ENCODE assay signal across 40 cellular contexts in genomic region chr1:45713711-45714110, GRCh38.
"Had no signal": no experiment of that assay in that cellular context is flagged by ENCODE, and none has a peak within 500 bp of the region (broad histone marks: within the 10 kb centered on the region; RNA-seq: fewer than 3 reads in every experiment).

No MANE protein-coding gene starts in this region.

- H3K27me3 ChIP-seq: adrenal gland, ascending aorta, body of pancreas, brain microvascular endothelial cell, breast epithelium, cardiac muscle cell had no signal

- H3K4me3 ChIP-seq: adrenal gland, ascending aorta, body of pancreas, breast epithelium, cardiac muscle cell had no signal

- H3K27ac Mint-ChIP-seq: activated naive CD4-positive, alpha-beta T cell treated with anti-CD3 and anti-CD28 coated beads for 36 hours; activated naive CD4-positive, alpha-beta T cell treated with anti-CD3 and anti-CD28 coated beads, Interleukin-2, amount 10 ng/mL, durations not matched to agents 7 days and 5 days; activated naive CD4-positive, alpha-beta T cell treated with anti-CD3 and anti-CD28 coated beads, Interleukin-2, amount 50 U/mL, for 24 hours; activated naive CD8-positive, alpha-beta T cell; activated naive CD8-positive, alpha-beta T cell treated with anti-CD3 and anti-CD28 coated beads for 36 hours; activated naive CD8-positive, alpha-beta T cell treated with anti-CD3 and anti-CD28 coated beads, Interleukin-2, amount 10 ng/mL, durations not matched to agents 7 days and 5 days; activated naive CD8-positive, alpha-beta T cell treated with anti-CD3 and anti-CD28 coated beads, Interleukin-2, amount 50 U/mL, for 24 hours; activated T-cell treated with anti-CD3 and anti-CD28 coated beads, Interleukin-2, amount 50 U/mL, for 24 hours; activated T-cell treated with anti-CD3 and anti-CD28 coated beads, Interleukin-2, amount 50 U/mL, for 72 hours; activated T-helper 1 cell treated with anti-CD3 and anti-CD28 coated beads, Interleukin-12 subunit alpha, Interleukin-12 subunit beta, Interleukin-2, Interleukin-4 antibody, amounts not matched to agents 30 ng/mL and 10 ng/mL and 1 ng/mL, durations not matched to agents 14 hours and 24 hours and 36 hours; activated T-helper 17 cell treated with anti-CD3 and anti-CD28 coated beads, Interleukin-2, amount 50 U/mL, for 72 hours; activated T-helper 2 cell treated with anti-CD3 and anti-CD28 coated beads, Interferon-gamma antibody, Interleukin-2, Interleukin-4, amounts not matched to agents 10 μg/mL and 5 μg/mL and 100 μg/mL, durations not matched to agents 14 hours and 24 hours and 36 hours; brain had no signal

- H3K27ac ChIP-seq: adrenal gland, ascending aorta, body of pancreas, brain microvascular endothelial cell, breast epithelium, cardiac muscle cell had no signal

- DNase-seq: activated effector memory CD4-positive, alpha-beta T cell treated with anti-CD3 and anti-CD28 coated beads, Interleukin-2, amount 50 U/mL, for 16 hours; activated effector memory CD4-positive, alpha-beta T cell treated with Interleukin-2 at 50 U/mL for 16 hours; activated gamma-delta T cell; activated gamma-delta T cell treated with Interleukin-2 at 50 U/mL for 16 hours; activated naive CD4-positive, alpha-beta T cell; activated naive CD4-positive, alpha-beta T cell treated with anti-CD3 and anti-CD28 coated beads for 36 hours; activated naive CD4-positive, alpha-beta T cell treated with anti-CD3 and anti-CD28 coated beads, Interleukin-2, amount 10 ng/mL, durations not matched to agents 7 days and 5 days; activated naive CD4-positive, alpha-beta T cell treated with anti-CD3 and anti-CD28 coated beads, Interleukin-2, amount 50 U/mL, for 16 hours; activated naive CD4-positive, alpha-beta T cell treated with Interleukin-2 at 50 U/mL for 16 hours; activated naive CD8-positive, alpha-beta T cell treated with anti-CD3 and anti-CD28 coated beads for 36 hours; activated naive CD8-positive, alpha-beta T cell treated with anti-CD3 and anti-CD28 coated beads, Interleukin-2, amount 10 ng/mL, durations not matched to agents 7 days and 5 days; activated naive CD8-positive, alpha-beta T cell treated with anti-CD3 and anti-CD28 coated beads, Interleukin-2, amount 50 U/mL, for 24 hours; activated T-cell treated with anti-CD3 and anti-CD28 coated beads, Interleukin-2, amount 50 U/mL, for 1 hour; activated T-cell treated with anti-CD3 and anti-CD28 coated beads, Interleukin-2, amount 50 U/mL, for 24 hours; activated T-cell treated with anti-CD3 and anti-CD28 coated beads, Interleukin-2, amount 50 U/mL, for 4 hours; activated T-cell treated with anti-CD3 and anti-CD28 coated beads, Interleukin-2, amount 50 U/mL, for 48 hours; activated T-cell treated with anti-CD3 and anti-CD28 coated beads, Interleukin-2, amount 50 U/mL, for 72 hours; adrenal gland; amniotic stem cell; amygdala; anterior cingulate cortex; aorta; body of pancreas; brain microvascular endothelial cell; caudate nucleus; central memory CD4-positive, alpha-beta T cell; cerebellar nuclear complex had no signal

- H3K4me3 Mint-ChIP-seq: activated naive CD4-positive, alpha-beta T cell treated with anti-CD3 and anti-CD28 coated beads for 36 hours; activated naive CD4-positive, alpha-beta T cell treated with anti-CD3 and anti-CD28 coated beads, Interleukin-2, amount 10 ng/mL, durations not matched to agents 7 days and 5 days; activated naive CD4-positive, alpha-beta T cell treated with anti-CD3 and anti-CD28 coated beads, Interleukin-2, amount 50 U/mL, for 24 hours; activated naive CD8-positive, alpha-beta T cell; activated naive CD8-positive, alpha-beta T cell treated with anti-CD3 and anti-CD28 coated beads for 36 hours; activated naive CD8-positive, alpha-beta T cell treated with anti-CD3 and anti-CD28 coated beads, Interleukin-2, amount 10 ng/mL, durations not matched to agents 7 days and 5 days; activated naive CD8-positive, alpha-beta T cell treated with anti-CD3 and anti-CD28 coated beads, Interleukin-2, amount 50 U/mL, for 24 hours; activated T-cell treated with anti-CD3 and anti-CD28 coated beads, Interleukin-2, amount 50 U/mL, for 24 hours; activated T-cell treated with anti-CD3 and anti-CD28 coated beads, Interleukin-2, amount 50 U/mL, for 4 hours; activated T-cell treated with anti-CD3 and anti-CD28 coated beads, Interleukin-2, amount 50 U/mL, for 72 hours; activated T-helper 1 cell treated with anti-CD3 and anti-CD28 coated beads, Interleukin-12 subunit alpha, Interleukin-12 subunit beta, Interleukin-2, Interleukin-4 antibody, amounts not matched to agents 30 ng/mL and 10 ng/mL and 1 ng/mL, durations not matched to agents 14 hours and 24 hours and 36 hours; activated T-helper 17 cell treated with anti-CD3 and anti-CD28 coated beads, Interleukin-2, amount 50 U/mL, for 72 hours; brain; central memory CD8-positive, alpha-beta T cell had no signal

- H3K4me1 Mint-ChIP-seq: activated naive CD4-positive, alpha-beta T cell treated with anti-CD3 and anti-CD28 coated beads, Interleukin-2, amount 10 ng/mL, durations not matched to agents 7 days and 5 days; activated naive CD4-positive, alpha-beta T cell treated with anti-CD3 and anti-CD28 coated beads, Interleukin-2, amount 50 U/mL, for 24 hours; activated naive CD8-positive, alpha-beta T cell treated with anti-CD3 and anti-CD28 coated beads for 36 hours; activated naive CD8-positive, alpha-beta T cell treated with anti-CD3 and anti-CD28 coated beads, Interleukin-2, amount 10 ng/mL, durations not matched to agents 7 days and 5 days; activated naive CD8-positive, alpha-beta T cell treated with anti-CD3 and anti-CD28 coated beads, Interleukin-2, amount 50 U/mL, for 24 hours; activated T-helper 17 cell treated with anti-CD3 and anti-CD28 coated beads, Interleukin-2, amount 50 U/mL, for 72 hours; brain; central memory CD8-positive, alpha-beta T cell had no signal

- H3K27me3 Mint-ChIP-seq: activated naive CD4-positive, alpha-beta T cell treated with anti-CD3 and anti-CD28 coated beads, Interleukin-2, amount 10 ng/mL, durations not matched to agents 7 days and 5 days; activated naive CD4-positive, alpha-beta T cell treated with anti-CD3 and anti-CD28 coated beads, Interleukin-2, amount 50 U/mL, for 24 hours; activated naive CD8-positive, alpha-beta T cell; activated naive CD8-positive, alpha-beta T cell treated with anti-CD3 and anti-CD28 coated beads for 36 hours; activated naive CD8-positive, alpha-beta T cell treated with anti-CD3 and anti-CD28 coated beads, Interleukin-2, amount 10 ng/mL, durations not matched to agents 7 days and 5 days; activated naive CD8-positive, alpha-beta T cell treated with anti-CD3 and anti-CD28 coated beads, Interleukin-2, amount 50 U/mL, for 24 hours; activated T-cell treated with anti-CD3 and anti-CD28 coated beads, Interleukin-2, amount 50 U/mL, for 24 hours; activated T-helper 17 cell treated with anti-CD3 and anti-CD28 coated beads, Interleukin-2, amount 50 U/mL, for 72 hours; brain; central memory CD8-positive, alpha-beta T cell had no signal

- H3K4me1 ChIP-seq: adrenal gland, ascending aorta, body of pancreas, breast epithelium had no signal

- H3K9me3 Mint-ChIP-seq: activated naive CD4-positive, alpha-beta T cell treated with anti-CD3 and anti-CD28 coated beads for 36 hours; activated naive CD4-positive, alpha-beta T cell treated with anti-CD3 and anti-CD28 coated beads, Interleukin-2, amount 10 ng/mL, durations not matched to agents 7 days and 5 days; activated naive CD4-positive, alpha-beta T cell treated with anti-CD3 and anti-CD28 coated beads, Interleukin-2, amount 50 U/mL, for 24 hours; activated naive CD4-positive, alpha-beta T cell treated with anti-CD3 and anti-CD28 coated beads, Interleukin-2, amount 50 U/mL, for 72 hours; activated naive CD8-positive, alpha-beta T cell treated with anti-CD3 and anti-CD28 coated beads for 36 hours; activated naive CD8-positive, alpha-beta T cell treated with anti-CD3 and anti-CD28 coated beads, Interleukin-2, amount 10 ng/mL, durations not matched to agents 7 days and 5 days; activated naive CD8-positive, alpha-beta T cell treated with anti-CD3 and anti-CD28 coated beads, Interleukin-2, amount 50 U/mL, for 24 hours; activated T-cell treated with anti-CD3 and anti-CD28 coated beads, Interleukin-2, amount 50 U/mL, for 24 hours; activated T-cell treated with anti-CD3 and anti-CD28 coated beads, Interleukin-2, amount 50 U/mL, for 4 hours; activated T-cell treated with anti-CD3 and anti-CD28 coated beads, Interleukin-2, amount 50 U/mL, for 72 hours; activated T-helper 1 cell treated with anti-CD3 and anti-CD28 coated beads, Interleukin-12 subunit alpha, Interleukin-12 subunit beta, Interleukin-2, Interleukin-4 antibody, amounts not matched to agents 30 ng/mL and 10 ng/mL and 1 ng/mL, durations not matched to agents 14 hours and 24 hours and 36 hours; activated T-helper 17 cell treated with anti-CD3 and anti-CD28 coated beads, Interleukin-2, amount 50 U/mL, for 72 hours; activated T-helper 2 cell treated with anti-CD3 and anti-CD28 coated beads, Interferon-gamma antibody, Interleukin-2, Interleukin-4, amounts not matched to agents 10 μg/mL and 5 μg/mL and 100 μg/mL, durations not matched to agents 14 hours and 24 hours and 36 hours; central memory CD8-positive, alpha-beta T cell had no signal

- ATAC-seq: activated naive CD4-positive, alpha-beta T cell treated with anti-CD3 and anti-CD28 coated beads, Interleukin-2, amount 50 U/mL, for 72 hours; activated naive CD8-positive, alpha-beta T cell treated with anti-CD3 and anti-CD28 coated beads, Interleukin-2, amount 50 U/mL, for 24 hours; activated T-cell treated with anti-CD3 and anti-CD28 coated beads, Interleukin-2, amount 50 U/mL, for 4 hours; activated T-cell treated with anti-CD3 and anti-CD28 coated beads, Interleukin-2, amount 50 U/mL, for 72 hours; activated T-helper 17 cell treated with anti-CD3 and anti-CD28 coated beads, Interleukin-2, amount 50 U/mL, for 72 hours; body of pancreas had no signal

- FAIRE-seq: astrocyte, bronchial epithelial cell had no signal

- H3K36me3 ChIP-seq: brain microvascular endothelial cell had no signal

- H3K9me3 ChIP-seq: adrenal gland, ascending aorta, body of pancreas, breast epithelium had no signal
